34 cellular contexts compared by ENCODE assay signal in the genomic region with DNA sequence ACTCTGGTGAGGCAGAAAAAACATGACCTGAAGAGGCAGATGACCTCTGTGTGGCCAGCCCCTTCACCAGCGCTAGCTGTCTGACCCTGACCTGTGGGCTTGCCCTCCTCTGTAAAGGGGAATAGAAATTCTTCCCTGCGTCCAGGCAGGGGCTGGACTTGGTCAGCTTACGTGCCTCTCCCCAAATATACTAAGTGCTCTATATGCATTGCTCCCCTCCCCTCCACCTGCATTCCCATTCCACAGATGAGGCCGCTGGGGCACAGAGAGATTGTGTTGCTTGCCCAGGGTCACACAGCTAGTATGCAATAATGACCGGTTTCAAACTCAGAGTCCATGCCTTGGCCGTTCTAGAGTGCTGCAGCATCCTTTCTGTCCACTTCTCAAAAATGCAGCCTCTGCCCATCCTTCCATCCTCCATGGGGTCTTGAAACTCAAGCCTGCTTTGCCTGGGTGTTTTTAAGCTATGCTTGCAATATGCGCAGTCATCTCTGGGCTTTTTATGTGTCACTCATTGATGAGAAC.
"Had no signal": no experiment of that assay in that cellular context is flagged by ENCODE, and none has a peak within 500 bp of the region (broad histone marks: within the 10 kb centered on the region; RNA-seq: fewer than 3 reads in every experiment).

No MANE protein-coding gene starts in this region.

- H2AFZ ChIP-seq: PC-9 had no signal

- FAIRE-seq: RCC 7860 had no signal

- H3K4me2 ChIP-seq: KMS-11, PC-9 had no signal

- H3K27me3 ChIP-seq: brain microvascular endothelial cell had no signal

- H3K36me3 ChIP-seq: brain microvascular endothelial cell had no signal

- DNase-seq: activated B cell treated with CpG ODN at 0.5 μM for 24 hours; activated CD4-positive, alpha-beta memory T cell treated with anti-CD3 and anti-CD28 coated beads for 36 hours; activated CD4-positive, alpha-beta T cell treated with anti-CD3 and anti-CD28 coated beads for 4 hours; activated CD4-positive, alpha-beta T cell treated with anti-CD3 and anti-CD28 coated beads, Interleukin-2, amount 50 U/mL, for 1 hour; activated CD4-positive, CD25-positive, alpha-beta regulatory T cell treated with anti-CD3 and anti-CD28 coated beads, Interleukin-2, amount 50 U/mL, for 72 hours; activated CD8-positive, alpha-beta memory T cell treated with anti-CD3 and anti-CD28 coated beads, Interleukin-2, amount 50 U/mL, for 4 hours; activated naive CD4-positive, alpha-beta T cell; activated naive CD4-positive, alpha-beta T cell treated with anti-CD3 and anti-CD28 coated beads, Interleukin-2, amount 50 U/mL, for 16 hours; activated naive CD8-positive, alpha-beta T cell treated with anti-CD3 and anti-CD28 coated beads for 36 hours; activated T-cell treated with anti-CD3 and anti-CD28 coated beads for 4 hours; activated T-cell treated with anti-CD3 and anti-CD28 coated beads, Interleukin-2, amount 50 U/mL, for 4 hours; amniotic stem cell; aorta; brain microvascular endothelial cell; central memory CD4-positive, alpha-beta T cell; MM.1S; MV-4-11; NCI-H1092; NCI-H1436 treated with DMSO at 0.1 percent for 48 hours; NCI-H1694 treated with DMSO at 0.1 percent for 48 hours; NCI-H2029; NCI-H345; NCI-H526; NCI-H748 treated with DMSO at 0.1 percent for 48 hours; PC-9; SW 1271; T-helper 1 cell; T-helper 2 cell; T-helper 9 cell had no signal

- H3K36me3 Mint-ChIP-seq: activated CD4-positive, alpha-beta memory T cell treated with anti-CD3 and anti-CD28 coated beads for 36 hours; activated naive CD8-positive, alpha-beta T cell treated with anti-CD3 and anti-CD28 coated beads for 36 hours had no signal

- H3K9me3 Mint-ChIP-seq: activated B cell treated with CpG ODN at 0.5 μM for 24 hours; activated CD4-positive, alpha-beta memory T cell treated with anti-CD3 and anti-CD28 coated beads for 36 hours; activated naive CD8-positive, alpha-beta T cell treated with anti-CD3 and anti-CD28 coated beads for 36 hours; activated T-cell treated with anti-CD3 and anti-CD28 coated beads, Interleukin-2, amount 50 U/mL, for 4 hours; activated T-helper 1 cell treated with anti-CD3 and anti-CD28 coated beads, Interleukin-12 subunit alpha, Interleukin-12 subunit beta, Interleukin-2, Interleukin-4 antibody, amounts not matched to agents 30 ng/mL and 10 ng/mL and 1 ng/mL, durations not matched to agents 14 hours and 24 hours and 36 hours had no signal

- H3K9ac ChIP-seq: KMS-11 had no signal

- H3K27ac ChIP-seq: brain microvascular endothelial cell, KMS-11, PC-9, RWPE1, VCaP had no signal

- H3K4me3 Mint-ChIP-seq: activated B cell treated with CpG ODN at 0.5 μM for 24 hours; activated CD4-positive, alpha-beta memory T cell treated with anti-CD3 and anti-CD28 coated beads for 36 hours; activated naive CD8-positive, alpha-beta T cell treated with anti-CD3 and anti-CD28 coated beads for 36 hours; activated T-cell treated with anti-CD3 and anti-CD28 coated beads, Interleukin-2, amount 50 U/mL, for 4 hours; activated T-helper 1 cell treated with anti-CD3 and anti-CD28 coated beads, Interleukin-12 subunit alpha, Interleukin-12 subunit beta, Interleukin-2, Interleukin-4 antibody, amounts not matched to agents 30 ng/mL and 10 ng/mL and 1 ng/mL, durations not matched to agents 14 hours and 24 hours and 36 hours had no signal

- H3K27ac Mint-ChIP-seq: activated B cell treated with CpG ODN at 0.5 μM for 24 hours; activated CD4-positive, alpha-beta memory T cell treated with anti-CD3 and anti-CD28 coated beads for 36 hours; activated naive CD8-positive, alpha-beta T cell treated with anti-CD3 and anti-CD28 coated beads for 36 hours had no signal

- H3K4me3 ChIP-seq: PC-9 had no signal
